Comparison of ENCODE assay signal across 8 cellular contexts in the genomic region with DNA sequence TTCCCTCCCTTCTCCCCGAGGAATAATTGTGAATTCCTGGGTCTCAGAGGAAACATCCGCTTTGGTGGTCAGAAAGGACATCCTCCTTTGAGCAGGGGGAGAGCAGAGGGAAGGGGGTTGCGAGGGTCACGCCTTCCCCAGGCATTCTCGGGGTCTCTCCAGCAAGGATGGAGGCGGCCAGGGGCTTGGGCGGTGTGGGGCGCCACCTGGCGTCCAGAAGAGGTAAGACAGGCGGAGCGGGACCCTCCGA.
DNase-seq lines count a peak whose midpoint lies in the region; ATAC-seq and TF ChIP-seq lines count a peak whose summit lies in the region.

No MANE protein-coding gene starts in this region.

- H3K4me1 Mint-ChIP-seq in H9 (peaks cover 24 to 30% of the 10 kb centered on the region in 2 experiments), brain (peaks cover 70% of the 10 kb centered on the region)

- H3K4me3 Mint-ChIP-seq in H9 (peak overlapping the region; percentile 73 to 80), brain (peak overlapping the region; percentile 77 to 82 (median 82))

- H4K8ac ChIP-seq in H9 (replicated peaks; ENCODE audit: insufficient read length, low read depth, low read length): no peak overlapping the region

- H3K23me2 ChIP-seq in H9 (ENCODE audit: insufficient read length, low read depth, low read length, poor library complexity, severe bottlenecking): peaks cover 9% of the 10 kb centered on the region

- no peak overlapping the region for H4K91ac ChIP-seq in H9 (ENCODE audit: insufficient read length, low read depth, low read length)

- no peak overlapping the region for H2AK5ac ChIP-seq in H9 (ENCODE audit: insufficient read length, low read length)

- H3K56ac ChIP-seq in H9 (ENCODE audit: insufficient read length, low read depth, low read length): no peak overlapping the region

- no peak overlapping the region for H3T11ph ChIP-seq in H9 (ENCODE audit: low read length)

- ATAC-seq in GM19467 (IDR thresholded peaks at IDR 0.05; ENCODE audit: unreplicated experiment): no peak

- no peak overlapping the region for H3K4ac ChIP-seq in H9 (ENCODE audit: low read depth, low read length)

- H3K79me1 ChIP-seq in H9 (ENCODE audit: insufficient read depth, low read depth, low read length, poor library complexity, severe bottlenecking): no peaks in the 10 kb centered on the region

- H3K9me3 ChIP-seq in H9 (ENCODE audit: control insufficient read depth, low read depth, low read length): no peaks in the 10 kb centered on the region

- H2AFZ ChIP-seq in H9 (ENCODE audit: low read length): no peak overlapping the region

- H3K4me3 ChIP-seq in kidney epithelial cell (ENCODE audit: low read depth, low read length): peak overlapping the region; percentile 22

- H2BK5ac ChIP-seq in H9 (ENCODE audit: insufficient read length, low read length): no peak overlapping the region

- H3K18ac ChIP-seq in H9 (ENCODE audit: insufficient read length, low read depth, low read length): no peak overlapping the region

- H3K36me3 Mint-ChIP-seq in H9 (ENCODE audit: insufficient read depth in 1 of 3, low read depth in 3 of 3) (no peaks in the 10 kb centered on the region), brain (no peaks in the 10 kb centered on the region)

- peak overlapping the region; percentile 95 to 99 (median 95); a peak in 6 of 7 replicates for H3K27ac Mint-ChIP-seq in H9
- peak overlapping the region; percentile 63 to 97 (median 86) for H3K27ac Mint-ChIP-seq in brain

- H3K4me2 ChIP-seq in H9 (ENCODE audit: insufficient read depth, insufficient read length, low read length): peak overlapping the region; percentile 70

- no peaks in the 10 kb centered on the region for H3K36me3 ChIP-seq in kidney epithelial cell (ENCODE audit: control insufficient read depth, insufficient read depth, low read length)

- no peak overlapping the region for H4K5ac ChIP-seq in H9 (ENCODE audit: insufficient read length, low read depth, low read length)

- H3K4me1 ChIP-seq in H9 (ENCODE audit: insufficient read depth, low read length): peaks cover 10% of the 10 kb centered on the region

- H3K27me3 Mint-ChIP-seq in H9 (ENCODE audit: low read depth): peaks cover 19% of the 10 kb centered on the region
- peaks cover 6% of the 10 kb centered on the region for H3K27me3 Mint-ChIP-seq in brain

- H3K27me3 ChIP-seq in H9 (ENCODE audit: insufficient read depth, low read length) (no peaks in the 10 kb centered on the region), kidney epithelial cell (ENCODE audit: control insufficient read depth, insufficient read depth, low read length) (no peaks in the 10 kb centered on the region)

- H3K27ac ChIP-seq in C4-2B (no peak overlapping the region), H9 (ENCODE audit: insufficient read length, low read depth, low read length) (no peak overlapping the region)

- no peaks in the 10 kb centered on the region for H4K20me1 ChIP-seq in H9 (ENCODE audit: control insufficient read depth, insufficient read depth, insufficient read length)

- H2BK15ac ChIP-seq in H9 (ENCODE audit: low read depth, low read length): no peak overlapping the region

- H3K14ac ChIP-seq in H9 (ENCODE audit: insufficient read depth, low read length): no peak overlapping the region

- TF ChIP-seq CTCF in C4-2B (conservative IDR thresholded peaks at IDR 0.05) (peak; percentile 98), H9 (conservative IDR thresholded peaks at IDR 0.05) (peak; percentile 98), brain (conservative IDR thresholded peaks at IDR 0.05) (peak; percentile 99 to 100), kidney epithelial cell (IDR thresholded peaks at IDR 0.05; ENCODE audit: insufficient read depth, low read length, poor library complexity, severe bottlenecking) (peak; percentile 95)

- no peak overlapping the region for H3K23ac ChIP-seq in H9 (ENCODE audit: insufficient read length, low read depth, low read length)

- no peak overlapping the region for H2BK12ac ChIP-seq in H9 (ENCODE audit: insufficient read length, low read depth, low read length)

- H3K79me2 ChIP-seq in H9 (ENCODE audit: insufficient read depth, low read length): no peaks in the 10 kb centered on the region

- H3K9me3 Mint-ChIP-seq in H9 (no peaks in the 10 kb centered on the region), brain (peaks cover 0 to 3% (median 0%) of the 10 kb centered on the region in 5 experiments)

- H2BK120ac ChIP-seq in H9 (ENCODE audit: low read depth, low read length, poor library complexity, severe bottlenecking): no peak overlapping the region

- DNase-seq in H9 (peak; percentile 92), T-helper 2 cell (peak in 4 of 5 experiments; percentile 22 to 34 (median 24)), kidney epithelial cell (ENCODE audit: low read depth) (no peak), NCI-H2196 treated with DMSO at 0.1 percent for 48 hours (lab: John Stamatoyannopoulos, UW; ENCODE audit: unreplicated experiment) (no peak)
- DNase-seq in stimulated activated CD4-positive, alpha-beta T cell treated with anti-CD3 and anti-CD28 coated beads, Interleukin-2, amount 100 ng/mL, for 24 hours: peak; percentile 65 to 71

- H3K9ac ChIP-seq in H9 (ENCODE audit: extremely low read depth, insufficient read length, low read length): no peak overlapping the region

- no CpG with 5 or more reads among the region's 12 CpGs for WGBS in H9 (ENCODE audit: extremely low coverage, insufficient read length, low lambda C conversion rate)

- no peak overlapping the region for H2BK20ac ChIP-seq in H9 (ENCODE audit: low read depth, low read length, poor library complexity, severe bottlenecking)

Comparison
In these comparisons a context has a peak if more than half of its experiments do, and no peak if none do; other contexts are left out.
1. DNase-seq: peak in H9 (single experiment), T-helper 2 cell (4 of 5) and stimulated activated CD4-positive, alpha-beta T cell treated with anti-CD3 and anti-CD28 coated beads, Interleukin-2, amount 100 ng/mL, for 24 hours (2 of 2); none in kidney epithelial cell (single experiment) and NCI-H2196 treated with DMSO at 0.1 percent for 48 hours (single experiment).
2. Peak in every context shown above with its lines, with median percentiles within 50 percentile points of each other: CTCF ChIP-seq.